ENCODE assay signal across 16 cellular contexts in the genomic region with DNA sequence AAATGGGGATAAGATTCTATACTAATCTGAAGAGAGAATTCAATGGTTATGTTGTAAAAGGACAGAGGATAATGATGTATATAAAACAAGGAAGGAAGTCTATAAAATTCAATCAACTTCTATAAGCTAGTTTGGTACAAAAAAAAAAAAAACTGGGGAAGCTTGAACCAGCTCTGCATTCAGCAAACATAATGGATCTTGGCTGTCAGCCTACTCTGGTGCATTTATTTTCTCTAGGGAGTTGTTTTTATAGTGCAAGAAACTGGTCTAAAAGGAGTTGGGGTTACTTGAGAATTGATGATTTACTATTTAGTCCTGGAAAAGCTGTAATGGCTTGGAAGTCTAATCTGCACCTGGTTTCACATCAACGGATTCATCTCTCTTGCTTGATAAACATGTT.
"Had no signal": no experiment of that assay in that cellular context is flagged by ENCODE, and none has a peak within 500 bp of the region (broad histone marks: within the 10 kb centered on the region; RNA-seq: fewer than 3 reads in every experiment).

No MANE protein-coding gene starts in this region.

- DNase-seq: activated CD4-positive, alpha-beta memory T cell treated with anti-CD3 and anti-CD28 coated beads, Interleukin-2, amount 10 ng/mL, durations not matched to agents 7 days and 5 days; activated CD4-positive, alpha-beta T cell treated with anti-CD3 and anti-CD28 coated beads, Interleukin-2, amount 10 ng/mL, durations not matched to agents 24 days and 14 days; activated effector memory CD4-positive, alpha-beta T cell treated with Interleukin-2 at 50 U/mL for 16 hours; activated naive CD4-positive, alpha-beta T cell treated with anti-CD3 and anti-CD28 coated beads for 36 hours; activated naive CD8-positive, alpha-beta T cell treated with anti-CD3 and anti-CD28 coated beads, Interleukin-2, amount 10 ng/mL, durations not matched to agents 7 days and 5 days; activated T-cell treated with anti-CD3 and anti-CD28 coated beads, Interleukin-2, amount 50 U/mL, for 72 hours; amniotic stem cell; effector memory CD4-positive, alpha-beta T cell; foreskin keratinocyte; kidney; left ventricle myocardium inferior; naive thymus-derived CD8-positive, alpha-beta T cell; stimulated activated CD4-positive, alpha-beta T cell treated with anti-CD3 and anti-CD28 coated beads, Interleukin-4, amount 100 ng/mL, for 24 hours; substantia nigra; tibial artery had no signal

- ATAC-seq: activated CD4-positive, CD25-positive, alpha-beta regulatory T cell treated with anti-CD3 and anti-CD28 coated beads, Interleukin-2, amount 50 U/mL, for 24 hours; activated T-cell treated with anti-CD3 and anti-CD28 coated beads, Interleukin-2, amount 50 U/mL, for 72 hours; foreskin keratinocyte; naive thymus-derived CD8-positive, alpha-beta T cell had no signal
